Comparison of ENCODE assay signal across 24 cellular contexts in genomic region chr9:120558454-120558853, GRCh38.
"Had no signal": no experiment of that assay in that cellular context is flagged by ENCODE, and none has a peak within 500 bp of the region (broad histone marks: within the 10 kb centered on the region; RNA-seq: fewer than 3 reads in every experiment).

No MANE protein-coding gene starts in this region.

- H3K27ac ChIP-seq: brain microvascular endothelial cell, dorsolateral prefrontal cortex, epithelial cell of prostate, heart right ventricle, neutrophil, ovary, thoracic aorta, vagina, WERI-Rb-1 had no signal

- H3K9me3 Mint-ChIP-seq: activated T-helper 17 cell treated with anti-CD3 and anti-CD28 coated beads, Interleukin-2, amount 50 U/mL, for 72 hours; effector memory CD8-positive, alpha-beta T cell; natural killer cell; type B pancreatic cell had no signal

- H3K9ac ChIP-seq: SK-N-SH had no signal

- H3K27me3 ChIP-seq: brain microvascular endothelial cell, dorsolateral prefrontal cortex, heart right ventricle, neutrophil, ovary, vagina had no signal

- H3K4me2 ChIP-seq: SK-N-SH had no signal

- H3K4me1 ChIP-seq: vagina had no signal

- H3K9me3 ChIP-seq: heart right ventricle, neutrophil, ovary, SK-N-SH, thoracic aorta, vagina had no signal

- H3K4me3 Mint-ChIP-seq: activated T-helper 17 cell treated with anti-CD3 and anti-CD28 coated beads, Interleukin-2, amount 50 U/mL, for 72 hours; effector memory CD8-positive, alpha-beta T cell; natural killer cell; type B pancreatic cell had no signal

- H3K27ac Mint-ChIP-seq: activated T-helper 17 cell treated with anti-CD3 and anti-CD28 coated beads, Interleukin-2, amount 50 U/mL, for 72 hours; type B pancreatic cell had no signal

- ATAC-seq: activated T-helper 17 cell treated with anti-CD3 and anti-CD28 coated beads, Interleukin-2, amount 50 U/mL, for 72 hours; effector memory CD8-positive, alpha-beta T cell; heart right ventricle; left cardiac atrium; natural killer cell; right cardiac atrium had no signal

- H3K27me3 Mint-ChIP-seq: activated T-helper 17 cell treated with anti-CD3 and anti-CD28 coated beads, Interleukin-2, amount 50 U/mL, for 72 hours; effector memory CD8-positive, alpha-beta T cell; type B pancreatic cell had no signal

- DNase-seq: activated CD4-positive, alpha-beta T cell treated with anti-CD3 and anti-CD28 coated beads, Interleukin-2, amount 50 U/mL, for 48 hours; activated CD4-positive, CD25-positive, alpha-beta regulatory T cell treated with anti-CD3 and anti-CD28 coated beads, Interleukin-2, amount 50 U/mL, for 72 hours; activated naive CD4-positive, alpha-beta T cell treated with Interleukin-2 at 50 U/mL for 16 hours; aorta; brain microvascular endothelial cell; caudate nucleus; dorsolateral prefrontal cortex; effector memory CD8-positive, alpha-beta T cell; heart right ventricle; islet precursor cell; left cardiac atrium; midbrain; natural killer cell; ovary; right cardiac atrium; SK-N-SH; stimulated activated CD4-positive, alpha-beta T cell treated with anti-CD3 and anti-CD28 coated beads, Interleukin-12 subunit alpha, Interleukin-12 subunit beta, amount 100 ng/mL, for 4 hours; WERI-Rb-1 had no signal
